Comparison of ENCODE assay signal across 8 cellular contexts in genomic region chr10:73358331-73359279, GRCh38. TPM values are rescaled to one million over a fixed set of nuclear protein-coding genes. Genes with fewer than 3 reads are reported as not detected.
DNase-seq lines count a peak whose midpoint lies in the region; ATAC-seq, FAIRE-seq and TF ChIP-seq lines count a peak whose summit lies in the region.

TSS of gene CFAP70 (minus strand) at chr10:73358864. CDS start at chr10:73354796, 4,068 bp downstream.

- TF ChIP-seq CTCF in endothelial cell (IDR thresholded peaks at IDR 0.05; ENCODE audit: unreplicated experiment), result no peak

- H3K9me3 Mint-ChIP-seq in endothelial cell (ENCODE audit: unreplicated experiment), result no peaks in the 10 kb centered on the region

- H3K9ac ChIP-seq in NT2/D1 (ENCODE audit: insufficient read length, low read depth), result peak within 1 kb of the TSS; percentile 81

- peak; percentile 94 for DNase-seq in COLO829 (ENCODE audit: low spot score)
- peak; percentile 96 for DNase-seq in HTR-8/SVneo (ENCODE audit: insufficient read length, low spot score)
- DNase-seq in NT2/D1 (ENCODE audit: low read depth, low spot score), result peak; percentile 93
- peak; percentile 82 for DNase-seq in activated CD8-positive, alpha-beta memory T cell treated with anti-CD3 and anti-CD28 coated beads, Interleukin-2, amount 50 U/mL, for 24 hours (ENCODE audit: extremely low read depth)
- peak; percentile 94 for DNase-seq in endothelial cell (ENCODE audit: low spot score)
- peak; percentile 95 for DNase-seq in mesenteric fat pad (ENCODE audit: low spot score)
- DNase-seq in stimulated activated CD8-positive, alpha-beta memory T cell treated with anti-CD3 and anti-CD28 coated beads, Interleukin-12 subunit alpha, Interleukin-12 subunit beta, amount 100 ng/mL, for 4 hours (ENCODE audit: low read depth), result peak; percentile 78

- no peaks in the 10 kb centered on the region for H3K36me3 Mint-ChIP-seq in endothelial cell (ENCODE audit: low read depth, unreplicated experiment)

- 0 out of 2 replicates have a peak, but pooled peaks cover 8% of the 10 kb centered on the region for H3K9me3 ChIP-seq in NT2/D1 (ENCODE audit: insufficient read depth, low read length)

- peak within 1 kb of the TSS; percentile 97 for H3K27ac Mint-ChIP-seq in endothelial cell (ENCODE audit: unreplicated experiment)

- peak within 1 kb of the TSS; percentile 74 for H3K4me3 ChIP-seq in NT2/D1 (ENCODE audit: insufficient read length, low read depth)

- H3K4me1 ChIP-seq in NT2/D1 (ENCODE audit: insufficient read depth, insufficient read length), result no peaks in the 10 kb centered on the region

- peaks cover 8% of the 10 kb centered on the region for H3K4me1 Mint-ChIP-seq in endothelial cell (ENCODE audit: unreplicated experiment)

- H3K4me3 Mint-ChIP-seq in endothelial cell (ENCODE audit: unreplicated experiment), result peak within 1 kb of the TSS; percentile 97

- H3K27me3 ChIP-seq in NT2/D1 (ENCODE audit: insufficient read depth, insufficient read length), result peaks cover 7% of the 10 kb centered on the region

- FAIRE-seq in HTR-8/SVneo (lab: Jason Lieb, UNC), result peak; percentile 92

- peaks cover 6% of the 10 kb centered on the region for H3K27me3 Mint-ChIP-seq in endothelial cell (ENCODE audit: unreplicated experiment)

- peak; percentile 87 for ATAC-seq in GM21367 (IDR thresholded peaks at IDR 0.05; ENCODE audit: unreplicated experiment)

- H3K36me3 ChIP-seq in NT2/D1 (ENCODE audit: insufficient read depth, insufficient read length, low read length), result no peaks in the 10 kb centered on the region

RNA-seq across cellular contexts. Expression of gene CFAP70, which starts in this region (rescaled TPM):
- 1.7 TPM for total RNA-seq in endothelial cell (ENCODE audit: unreplicated experiment)
- 2.5 TPM for total RNA-seq in mesenteric fat pad

Comparison
In these comparisons a context has a peak if more than half of its experiments do, and no peak if none do; other contexts are left out.
1. Peak in every context shown above with its lines: DNase-seq, ATAC-seq and H3K4me3 ChIP-seq.